In the genomic region with DNA sequence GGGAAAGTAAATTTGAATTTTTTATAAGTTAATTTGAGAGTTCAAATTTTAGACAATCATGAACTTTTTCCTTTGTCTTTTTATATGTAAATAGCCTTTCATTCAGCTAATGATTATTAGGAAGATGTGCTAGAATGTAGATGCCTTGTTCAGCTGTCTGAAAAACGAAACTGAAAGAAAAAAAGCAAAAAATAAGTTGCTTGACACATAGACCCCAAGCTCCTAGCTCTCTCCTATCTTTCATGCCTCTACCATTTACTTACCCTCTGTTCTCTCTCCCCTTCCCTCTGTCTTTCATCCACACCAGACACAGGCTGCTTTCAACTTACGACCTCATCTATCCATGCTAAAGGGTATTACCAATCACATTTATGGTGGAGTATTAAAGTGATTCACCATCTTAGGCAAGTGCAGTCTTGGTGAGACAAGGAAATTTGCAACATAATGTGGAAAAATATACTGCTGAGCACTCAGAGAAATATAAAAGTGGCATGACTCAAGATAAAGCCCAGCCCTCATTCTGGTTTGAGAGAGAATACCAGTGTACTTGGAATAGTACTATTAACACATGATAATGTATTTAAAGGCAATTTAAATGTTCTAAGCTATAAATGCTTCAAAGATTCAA, we compare ENCODE assay signal across 18 cellular contexts.
DNase-seq lines count a peak whose midpoint lies in the region; ATAC-seq and TF ChIP-seq lines count a peak whose summit lies in the region.
"Had no signal": no experiment of that assay in that cellular context is flagged by ENCODE, and none has a peak within 500 bp of the region (broad histone marks: within the 10 kb centered on the region; RNA-seq: fewer than 3 reads in every experiment).

No MANE protein-coding gene starts in this region.

- H3K9me3 ChIP-seq in GM23248 (ENCODE audit: low read depth) (no peaks in the 10 kb centered on the region), T-helper 17 cell (ENCODE audit: control insufficient read depth, low read length, poor library complexity, severe bottlenecking) (no peaks in the 10 kb centered on the region), hepatocyte (ENCODE audit: low read depth) (no peaks in the 10 kb centered on the region)
- H3K9me3 ChIP-seq: lower lobe of right lung, pancreas had no signal

- no peaks in the 10 kb centered on the region for H3F3A ChIP-seq in GM23248 (ENCODE audit: insufficient read depth)

- H3K4me1 Mint-ChIP-seq in activated naive CD8-positive, alpha-beta T cell treated with anti-CD3 and anti-CD28 coated beads, Interleukin-2, amount 10 ng/mL, durations not matched to agents 7 days and 5 days, result peaks cover 3% of the 10 kb centered on the region
- peaks cover 3% of the 10 kb centered on the region for H3K4me1 Mint-ChIP-seq in activated naive CD8-positive, alpha-beta T cell treated with anti-CD3 and anti-CD28 coated beads, Interleukin-2, amount 50 U/mL, for 24 hours
- H3K4me1 Mint-ChIP-seq in T-helper 17 cell, result peaks cover 12% of the 10 kb centered on the region

- no peaks in the 10 kb centered on the region for H3K27me3 Mint-ChIP-seq in activated naive CD8-positive, alpha-beta T cell treated with anti-CD3 and anti-CD28 coated beads, Interleukin-2, amount 10 ng/mL, durations not matched to agents 7 days and 5 days
- H3K27me3 Mint-ChIP-seq in activated naive CD8-positive, alpha-beta T cell treated with anti-CD3 and anti-CD28 coated beads, Interleukin-2, amount 50 U/mL, for 24 hours, result no peaks in the 10 kb centered on the region
- H3K27me3 Mint-ChIP-seq in T-helper 17 cell, result no peaks in the 10 kb centered on the region
- H3K27me3 Mint-ChIP-seq: stimulated activated naive CD8-positive, alpha-beta T cell treated with anti-CD3 and anti-CD28 coated beads, Interleukin-15, Interleukin-2, amounts not matched to agents 100 ng/mL and 50 ng/mL, for 24 hours had no signal

- peak overlapping the region; percentile 61 for H3K4me3 Mint-ChIP-seq in activated naive CD8-positive, alpha-beta T cell treated with anti-CD3 and anti-CD28 coated beads, Interleukin-2, amount 10 ng/mL, durations not matched to agents 7 days and 5 days
- no peak overlapping the region for H3K4me3 Mint-ChIP-seq in activated naive CD8-positive, alpha-beta T cell treated with anti-CD3 and anti-CD28 coated beads, Interleukin-2, amount 50 U/mL, for 24 hours
- peak overlapping the region; percentile 19 for H3K4me3 Mint-ChIP-seq in T-helper 17 cell
- H3K4me3 Mint-ChIP-seq: HFFc6; stimulated activated naive CD8-positive, alpha-beta T cell treated with anti-CD3 and anti-CD28 coated beads, Interleukin-15, Interleukin-2, amounts not matched to agents 100 ng/mL and 50 ng/mL, for 24 hours had no signal

- no peak for TF ChIP-seq CTCF in omental fat pad (IDR thresholded peaks at IDR 0.05)
- TF ChIP-seq CTCF in hepatocyte (IDR thresholded peaks at IDR 0.05; ENCODE audit: poor library complexity), result no peak

- no peaks in the 10 kb centered on the region for H3K4me1 ChIP-seq in GM23248 (ENCODE audit: insufficient read depth)
- H3K4me1 ChIP-seq in hepatocyte (ENCODE audit: insufficient read depth), result peaks cover 2% of the 10 kb centered on the region
- H3K4me1 ChIP-seq: lower lobe of right lung, pancreas had no signal

- H4K20me1 ChIP-seq in GM23248 (ENCODE audit: insufficient read depth) (no peaks in the 10 kb centered on the region), hepatocyte (ENCODE audit: insufficient read depth, poor library complexity, severe bottlenecking) (no peaks in the 10 kb centered on the region)

- H2AFZ ChIP-seq in GM23248 (no peak overlapping the region), hepatocyte (no peak overlapping the region)

- H3K36me3 Mint-ChIP-seq in activated naive CD8-positive, alpha-beta T cell treated with anti-CD3 and anti-CD28 coated beads, Interleukin-2, amount 10 ng/mL, durations not matched to agents 7 days and 5 days, result peaks cover 2% of the 10 kb centered on the region
- no peaks in the 10 kb centered on the region for H3K36me3 Mint-ChIP-seq in activated naive CD8-positive, alpha-beta T cell treated with anti-CD3 and anti-CD28 coated beads, Interleukin-2, amount 50 U/mL, for 24 hours (ENCODE audit: low read depth)
- H3K36me3 Mint-ChIP-seq in T-helper 17 cell (ENCODE audit: low read depth), result no peaks in the 10 kb centered on the region

- H3K9ac ChIP-seq in GM23248, result no peak overlapping the region

- in situ Hi-C loops in GM23248 (cut with MboI), result no loop called here

- WGBS in GM23248 (ENCODE audit: low coverage in 1 of 2, low lambda C conversion rate in 2 of 2, missing lambda C conversion rate in 2 of 2), 2 experiments, result 9 to 15% methylated on average over 2 of the region's 2 CpGs
- 61% methylated on average over 2 of the region's 2 CpGs for WGBS in hepatocyte (ENCODE audit: low lambda C conversion rate, missing lambda C conversion rate)

- H3K4me2 ChIP-seq in GM23248 (ENCODE audit: unreplicated experiment) (no peak overlapping the region), hepatocyte (no peak overlapping the region)

- H3K4me3 ChIP-seq in GM23248 (0 out of 2 replicates have a peak overlapping the region, but pooled peaks have one; percentile 25), hepatocyte (no peak overlapping the region)
- H3K4me3 ChIP-seq: lower lobe of right lung, pancreas, SK-N-MC had no signal

- no peaks in the 10 kb centered on the region for H3K9me2 ChIP-seq in GM23248 (ENCODE audit: insufficient read depth)
- no peaks in the 10 kb centered on the region for H3K9me2 ChIP-seq in hepatocyte (replicated peaks; ENCODE audit: insufficient read depth)

- peak overlapping the region; percentile 17 for H3K27ac Mint-ChIP-seq in activated naive CD8-positive, alpha-beta T cell treated with anti-CD3 and anti-CD28 coated beads, Interleukin-2, amount 10 ng/mL, durations not matched to agents 7 days and 5 days
- no peak overlapping the region for H3K27ac Mint-ChIP-seq in activated naive CD8-positive, alpha-beta T cell treated with anti-CD3 and anti-CD28 coated beads, Interleukin-2, amount 50 U/mL, for 24 hours
- peak overlapping the region; percentile 39 for H3K27ac Mint-ChIP-seq in T-helper 17 cell
- H3K27ac Mint-ChIP-seq: HFFc6; stimulated activated naive CD8-positive, alpha-beta T cell treated with anti-CD3 and anti-CD28 coated beads, Interleukin-15, Interleukin-2, amounts not matched to agents 100 ng/mL and 50 ng/mL, for 24 hours had no signal

- no peak for DNase-seq in activated naive CD8-positive, alpha-beta T cell treated with anti-CD3 and anti-CD28 coated beads, Interleukin-2, amount 10 ng/mL, durations not matched to agents 7 days and 5 days
- DNase-seq in activated naive CD8-positive, alpha-beta T cell treated with anti-CD3 and anti-CD28 coated beads, Interleukin-2, amount 50 U/mL, for 24 hours, result no peak
- DNase-seq in GM23248, result no peak
- no peak for DNase-seq in T-helper 17 cell
- DNase-seq in omental fat pad (ENCODE audit: low spot score), result no peak
- DNase-seq in hepatocyte (ENCODE audit: low spot score), result no peak
- DNase-seq in amygdala (lab: John Stamatoyannopoulos, UW), result no peak
- DNase-seq in DMS153 (lab: John Stamatoyannopoulos, UW), result no peak
- DNase-seq: cerebellar nuclear complex; effector CD8-positive, alpha-beta T cell; HFFc6; lower lobe of right lung; NCI-H1417 treated with DMSO at 0.1 percent for 48 hours; NCI-H2171 treated with DMSO at 0.1 percent for 48 hours; pancreas; stimulated activated CD4-positive, alpha-beta T cell treated with anti-CD3 and anti-CD28 coated beads, Interleukin-1b, Interleukin-23, amount 100 ng/mL, for 48 hours had no signal

- H3K27me3 ChIP-seq in GM23248 (replicated peaks; ENCODE audit: insufficient read depth), result no peaks in the 10 kb centered on the region
- no peaks in the 10 kb centered on the region for H3K27me3 ChIP-seq in hepatocyte
- H3K27me3 ChIP-seq: pancreas had no signal

- H3K79me2 ChIP-seq in GM23248 (ENCODE audit: insufficient read depth) (no peaks in the 10 kb centered on the region), hepatocyte (no peaks in the 10 kb centered on the region)

- H3K27ac ChIP-seq in GM23248, result no peak overlapping the region
- H3K27ac ChIP-seq in hepatocyte, result no peak overlapping the region
- H3K27ac ChIP-seq: lower lobe of right lung, pancreas, SK-N-MC had no signal

- POLR2A ChIA-PET in activated naive CD8-positive, alpha-beta T cell treated with anti-CD3 and anti-CD28 coated beads, Interleukin-2, amount 10 ng/mL, durations not matched to agents 7 days and 5 days (lab: Charles Lee), result no interaction called here

- H3K9me3 Mint-ChIP-seq in activated naive CD8-positive, alpha-beta T cell treated with anti-CD3 and anti-CD28 coated beads, Interleukin-2, amount 10 ng/mL, durations not matched to agents 7 days and 5 days, result no peaks in the 10 kb centered on the region
- no peaks in the 10 kb centered on the region for H3K9me3 Mint-ChIP-seq in activated naive CD8-positive, alpha-beta T cell treated with anti-CD3 and anti-CD28 coated beads, Interleukin-2, amount 50 U/mL, for 24 hours
- H3K9me3 Mint-ChIP-seq: stimulated activated naive CD8-positive, alpha-beta T cell treated with anti-CD3 and anti-CD28 coated beads, Interleukin-15, Interleukin-2, amounts not matched to agents 100 ng/mL and 50 ng/mL, for 24 hours had no signal

- no peaks in the 10 kb centered on the region for H3K36me3 ChIP-seq in GM23248 (ENCODE audit: low read depth)
- H3K36me3 ChIP-seq in hepatocyte (replicated peaks; ENCODE audit: insufficient read depth, low read depth), result no peaks in the 10 kb centered on the region
- H3K36me3 ChIP-seq: lower lobe of right lung, pancreas had no signal

- ATAC-seq in activated naive CD8-positive, alpha-beta T cell treated with anti-CD3 and anti-CD28 coated beads, Interleukin-2, amount 10 ng/mL, durations not matched to agents 7 days and 5 days (ENCODE audit: low read depth), result no peak
- ATAC-seq in activated naive CD8-positive, alpha-beta T cell treated with anti-CD3 and anti-CD28 coated beads, Interleukin-2, amount 50 U/mL, for 24 hours, result no peak
- ATAC-seq in T-helper 17 cell, result no peak
- peak; percentile 57 for ATAC-seq in omental fat pad (ENCODE audit: low FRiP score)
- ATAC-seq: lower lobe of right lung, pancreas had no signal
